ENCODE assay signal across 36 cellular contexts in the genomic region with DNA sequence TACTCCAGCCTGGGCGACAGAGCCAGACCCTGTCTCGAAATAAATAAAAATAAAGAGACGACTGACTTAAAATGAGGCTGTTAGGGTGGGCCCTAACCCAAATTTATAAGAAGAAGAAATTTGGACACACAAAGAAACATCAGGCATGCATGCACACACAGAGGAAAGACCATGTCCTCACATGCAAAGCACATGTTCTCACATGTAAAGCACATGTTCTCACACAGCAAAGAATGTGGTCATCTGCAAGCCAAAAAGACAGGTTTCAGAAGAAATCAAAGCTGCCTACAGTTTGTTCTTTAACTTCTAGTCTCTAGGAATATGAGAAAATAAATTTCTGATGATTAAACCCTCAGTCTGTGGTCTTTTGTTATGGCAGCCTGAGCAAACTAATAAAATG.
"Had no signal": no experiment of that assay in that cellular context is flagged by ENCODE, and none has a peak within 500 bp of the region (broad histone marks: within the 10 kb centered on the region; RNA-seq: fewer than 3 reads in every experiment).

No MANE protein-coding gene starts in this region.

- DNase-seq: Karpas-422, Kasumi-1, MG63, MM.1S, MV-4-11, NCI-H1048, NCI-H1092, NCI-H1092 treated with DMSO at 0.1 percent for 48 hours, NCI-H1105, NCI-H1105 treated with DMSO at 0.1 percent for 48 hours, NCI-H1417, NCI-H1417 treated with DMSO at 0.1 percent for 48 hours, NCI-H1436, NCI-H1436 treated with DMSO at 0.1 percent for 48 hours, NCI-H146, NCI-H1694, NCI-H1694 treated with DMSO at 0.1 percent for 48 hours, NCI-H187, NCI-H187 treated with DMSO at 0.1 percent for 48 hours, NCI-H1930, NCI-H2029, NCI-H2029 treated with DMSO at 0.1 percent for 48 hours, NCI-H2081, NCI-H2081 treated with DMSO at 0.1 percent for 48 hours, NCI-H2107, NCI-H2171, NCI-H2171 treated with DMSO at 0.1 percent for 48 hours, NCI-H2227 treated with DMSO at 0.1 percent for 48 hours, NCI-H226, NCI-H345, NCI-H446, NCI-H446 treated with DMSO at 0.1 percent for 48 hours, NCI-H510A, NCI-H510A treated with DMSO at 0.1 percent for 48 hours, NCI-H524 had no signal

- H3K27ac ChIP-seq: KMS-11 had no signal

- H3K4me3 ChIP-seq: MG63 had no signal

- H3K27me3 ChIP-seq: MG63 had no signal

- H3K9me3 ChIP-seq: MG63 had no signal

- H3K36me3 ChIP-seq: MG63 had no signal

- H3K9ac ChIP-seq: KMS-11 had no signal

- H3K4me2 ChIP-seq: KMS-11 had no signal
